7 cellular contexts compared by ENCODE assay signal in the genomic region with DNA sequence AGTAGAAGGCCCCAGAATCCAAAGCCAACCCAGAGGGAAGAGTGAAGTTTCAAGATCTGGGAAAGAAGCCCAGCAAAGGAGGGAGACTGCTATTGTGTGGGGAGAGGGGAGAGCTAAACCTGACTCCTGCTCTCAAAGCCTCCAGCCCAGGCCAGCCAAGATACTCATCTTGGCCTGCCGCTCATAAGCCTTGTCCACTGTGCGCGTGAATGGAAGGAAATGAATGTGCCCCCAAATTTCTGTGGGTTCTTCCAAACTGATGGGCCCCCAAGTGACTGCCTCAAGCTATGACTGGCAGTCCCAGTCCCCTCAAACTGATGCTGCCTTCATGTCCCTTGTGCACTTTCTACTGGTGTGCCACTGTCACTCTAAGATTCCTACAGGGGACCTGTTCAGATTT. TPM values are rescaled to one million over a fixed set of nuclear protein-coding genes. Genes with fewer than 3 reads are reported as not detected.
DNase-seq lines count a peak whose midpoint lies in the region; ATAC-seq and TF ChIP-seq lines count a peak whose summit lies in the region.

No MANE protein-coding gene starts in this region.

- peaks cover 64% of the 10 kb centered on the region for H3K79me2 ChIP-seq in OCI-LY3 (ENCODE audit: low read length)

- H3K36me3 ChIP-seq in OCI-LY3 (replicated peaks; ENCODE audit: low read depth, low read length): peaks cover 7% of the 10 kb centered on the region
- no peaks in the 10 kb centered on the region for H3K36me3 ChIP-seq in lower lobe of right lung
- peaks cover 0 to 6% (median 0%) of the 10 kb centered on the region in 5 donors for H3K36me3 ChIP-seq in subcutaneous abdominal adipose tissue (ENCODE audit: control insufficient read depth in 5 of 5, insufficient read depth in 5 of 5, low read length in 5 of 5)

- H3K9ac ChIP-seq in OCI-LY3 (ENCODE audit: low read length) (peak overlapping the region; percentile 87), subcutaneous abdominal adipose tissue (ENCODE audit: low read length in 5 of 5) (peak overlapping the region in 3 of 5 donors; percentile 71 to 84 (median 82))

- H3K27me3 ChIP-seq in OCI-LY3 (ENCODE audit: low read depth, low read length): peaks cover 10% of the 10 kb centered on the region
- no peaks in the 10 kb centered on the region for H3K27me3 ChIP-seq in lower lobe of right lung (ENCODE audit: low read depth)
- no peaks in the 10 kb centered on the region for H3K27me3 ChIP-seq in subcutaneous abdominal adipose tissue (ENCODE audit: control insufficient read depth in 5 of 5, insufficient read depth in 4 of 5, low read length in 5 of 5)

- H2AFZ ChIP-seq in OCI-LY3 (ENCODE audit: low read depth, low read length): no peak overlapping the region

- H3K27ac ChIP-seq in OCI-LY3 (ENCODE audit: low read length): no peak overlapping the region
- peak overlapping the region; percentile 44 for H3K27ac ChIP-seq in caudate nucleus (ENCODE audit: low read depth, low read length)
- H3K27ac ChIP-seq in lower lobe of right lung: peak overlapping the region; percentile 89
- peak overlapping the region; percentile 80 for H3K27ac ChIP-seq in subcutaneous abdominal adipose tissue (ENCODE audit: low read depth, low read length)

- peaks cover 5% of the 10 kb centered on the region for H4K20me1 ChIP-seq in OCI-LY3 (ENCODE audit: insufficient read depth, low read length)

- TF ChIP-seq CTCF in OCI-LY3 (IDR thresholded peaks at IDR 0.05; ENCODE audit: low read depth, low read length): no peak
- TF ChIP-seq CTCF in lower lobe of right lung (IDR thresholded peaks at IDR 0.05): no peak

- H3K4me3 ChIP-seq in OCI-LY3 (ENCODE audit: low read length) (peak overlapping the region; percentile 84), lower lobe of right lung (peak overlapping the region; percentile 94), subcutaneous abdominal adipose tissue (ENCODE audit: low read depth in 1 of 5, low read length in 5 of 5) (peak overlapping the region; percentile 65 to 88 (median 85))

- no peak for ATAC-seq in lower lobe of right lung
- no peak for ATAC-seq in GM21737 (IDR thresholded peaks at IDR 0.05; ENCODE audit: unreplicated experiment)

- DNase-seq in caudate nucleus (lab: John Stamatoyannopoulos, UW) (no peak), lower lobe of right lung (no peak), NCI-H2196 (lab: John Stamatoyannopoulos, UW; ENCODE audit: unreplicated experiment) (no peak), NCI-H1105 treated with DMSO at 0.1 percent for 48 hours (lab: John Stamatoyannopoulos, UW) (no peak)

- H3K4me1 ChIP-seq in OCI-LY3 (ENCODE audit: low read length): peaks cover 68% of the 10 kb centered on the region
- H3K4me1 ChIP-seq in lower lobe of right lung: peaks cover 72% of the 10 kb centered on the region
- peaks cover 5 to 63% (median 44%) of the 10 kb centered on the region in 5 donors for H3K4me1 ChIP-seq in subcutaneous abdominal adipose tissue (ENCODE audit: control insufficient read depth in 5 of 5, insufficient read depth in 5 of 5, low read length in 5 of 5)

- H3K9me3 ChIP-seq in OCI-LY3 (ENCODE audit: insufficient read depth, low read length) (no peaks in the 10 kb centered on the region), lower lobe of right lung (no peaks in the 10 kb centered on the region), subcutaneous abdominal adipose tissue (ENCODE audit: control insufficient read depth in 5 of 5, low read length in 5 of 5) (no peaks in the 10 kb centered on the region)

- H3K4me2 ChIP-seq in OCI-LY3 (ENCODE audit: low read length): peak overlapping the region; percentile 88

- intact Hi-C loops in lower lobe of right lung (cut with DNase I): no loop called here

RNA-seq across cellular contexts. Expression of a gene that starts 2.0 kb away (rescaled TPM):
- 83.9 TPM for total RNA-seq in lower lobe of right lung
